ENCODE assay signal across 1 cellular context in genomic region chr3:49932281-49932680, GRCh38. TPM values are rescaled to one million over a fixed set of nuclear protein-coding genes. Genes with fewer than 3 reads are reported as not detected.
"Had no signal": no experiment of that assay in that cellular context is flagged by ENCODE, and none has a peak within 500 bp of the region (broad histone marks: within the 10 kb centered on the region; RNA-seq: fewer than 3 reads in every experiment).

No MANE protein-coding gene starts in this region.

RNA-seq across cellular contexts. Expression of gene MST1R, which starts 28.6 kb away (rescaled TPM):
- total RNA-seq: ascending aorta had no signal
